Comparison of ENCODE assay signal across 19 cellular contexts in the genomic region with DNA sequence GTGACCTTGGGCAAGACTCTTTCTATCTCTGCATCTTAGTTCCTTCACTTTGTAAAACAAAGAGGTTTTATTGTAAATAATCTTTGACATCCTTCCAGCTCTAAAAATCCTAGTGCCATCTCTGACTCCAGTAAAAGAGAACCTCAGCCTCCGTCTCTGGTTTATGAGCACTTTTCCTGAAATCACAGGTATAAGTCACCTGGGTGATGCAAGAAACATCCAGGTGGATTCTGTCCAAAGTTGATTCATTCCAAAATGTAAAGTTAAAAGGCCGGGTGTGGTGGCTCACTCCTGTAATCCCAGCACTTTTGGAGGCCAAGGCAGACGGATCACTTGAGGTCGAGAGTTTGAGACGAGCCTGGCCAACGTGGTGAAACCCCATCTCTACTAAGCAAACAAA.
"Had no signal": no experiment of that assay in that cellular context is flagged by ENCODE, and none has a peak within 500 bp of the region (broad histone marks: within the 10 kb centered on the region; RNA-seq: fewer than 3 reads in every experiment).

No MANE protein-coding gene starts in this region.

- H3K27ac ChIP-seq: coronary artery, esophagus muscularis mucosa, heart right ventricle, parathyroid adenoma, tibial nerve, upper lobe of right lung had no signal

- H3K4me1 Mint-ChIP-seq: stimulated activated naive B cell treated with anti-CD40 and anti-IgM and Interleukin-4, amounts not matched to agents 10 μg/mL and 1 μg/mL and 100 μg/mL, for 72 hours; stimulated activated naive CD8-positive, alpha-beta T cell treated with anti-CD3 and anti-CD28 coated beads, Interleukin-15, amount 100 ng/mL, for 72 hours had no signal

- H3K36me3 Mint-ChIP-seq: naive thymus-derived CD4-positive, alpha-beta T cell; stimulated activated naive B cell treated with anti-CD40 and anti-IgM and Interleukin-4, amounts not matched to agents 10 μg/mL and 1 μg/mL and 100 μg/mL, for 72 hours had no signal

- H3K27me3 Mint-ChIP-seq: naive thymus-derived CD4-positive, alpha-beta T cell; stimulated activated naive CD8-positive, alpha-beta T cell treated with anti-CD3 and anti-CD28 coated beads, Interleukin-15, amount 100 ng/mL, for 72 hours had no signal

- H3K9me3 Mint-ChIP-seq: naive thymus-derived CD4-positive, alpha-beta T cell; stimulated activated naive B cell treated with anti-CD40 and anti-IgM and Interleukin-4, amounts not matched to agents 10 μg/mL and 1 μg/mL and 100 μg/mL, for 72 hours; stimulated activated naive CD8-positive, alpha-beta T cell treated with anti-CD3 and anti-CD28 coated beads, Interleukin-15, amount 100 ng/mL, for 72 hours had no signal

- H3K9me3 ChIP-seq: esophagus muscularis mucosa, gastrocnemius medialis, heart right ventricle, testis, tibial nerve, upper lobe of right lung had no signal

- DNase-seq: effector CD8-positive, alpha-beta T cell; heart right ventricle; kidney; left colon; naive thymus-derived CD4-positive, alpha-beta T cell; nephron progenitor cell; stimulated activated CD4-positive, alpha-beta T cell treated with anti-CD3 and anti-CD28 coated beads, Interleukin-2, amount 100 ng/mL, for 24 hours; stimulated activated CD4-positive, alpha-beta T cell treated with anti-CD3 and anti-CD28 coated beads, Interleukin-4, amount 100 ng/mL, for 4 hours; stimulated activated naive B cell treated with anti-CD40 and anti-IgM and Interleukin-4, amounts not matched to agents 10 μg/mL and 1 μg/mL and 100 μg/mL, for 72 hours; stimulated activated naive CD8-positive, alpha-beta T cell treated with anti-CD3 and anti-CD28 coated beads, Interleukin-15, amount 100 ng/mL, for 72 hours; testis; upper lobe of right lung had no signal

- H3K4me3 ChIP-seq: coronary artery, esophagus muscularis mucosa, gastrocnemius medialis, heart right ventricle, skin epidermis, testis, tibial nerve, upper lobe of right lung had no signal

- H3K27me3 ChIP-seq: esophagus muscularis mucosa, gastrocnemius medialis, heart right ventricle, testis, tibial nerve, upper lobe of right lung had no signal

- H3K27ac Mint-ChIP-seq: naive thymus-derived CD4-positive, alpha-beta T cell; nephron progenitor cell; stimulated activated naive B cell treated with anti-CD40 and anti-IgM and Interleukin-4, amounts not matched to agents 10 μg/mL and 1 μg/mL and 100 μg/mL, for 72 hours; stimulated activated naive CD8-positive, alpha-beta T cell treated with anti-CD3 and anti-CD28 coated beads, Interleukin-15, amount 100 ng/mL, for 72 hours had no signal

- H3K36me3 ChIP-seq: esophagus muscularis mucosa, gastrocnemius medialis, heart right ventricle, tibial nerve, upper lobe of right lung had no signal

- H3K4me1 ChIP-seq: parathyroid adenoma had no signal

- H3K4me3 Mint-ChIP-seq: naive thymus-derived CD4-positive, alpha-beta T cell; nephron progenitor cell; stimulated activated naive B cell treated with anti-CD40 and anti-IgM and Interleukin-4, amounts not matched to agents 10 μg/mL and 1 μg/mL and 100 μg/mL, for 72 hours; stimulated activated naive CD8-positive, alpha-beta T cell treated with anti-CD3 and anti-CD28 coated beads, Interleukin-15, amount 100 ng/mL, for 72 hours had no signal

- ATAC-seq: gastrocnemius medialis; heart right ventricle; left colon; naive thymus-derived CD4-positive, alpha-beta T cell; sciatic nerve; stimulated activated naive B cell treated with anti-CD40 and anti-IgM and Interleukin-4, amounts not matched to agents 10 μg/mL and 1 μg/mL and 100 μg/mL, for 72 hours; stimulated activated naive CD8-positive, alpha-beta T cell treated with anti-CD3 and anti-CD28 coated beads, Interleukin-15, amount 100 ng/mL, for 72 hours; upper lobe of right lung had no signal
